1 cellular context compared by ENCODE assay signal in the genomic region with DNA sequence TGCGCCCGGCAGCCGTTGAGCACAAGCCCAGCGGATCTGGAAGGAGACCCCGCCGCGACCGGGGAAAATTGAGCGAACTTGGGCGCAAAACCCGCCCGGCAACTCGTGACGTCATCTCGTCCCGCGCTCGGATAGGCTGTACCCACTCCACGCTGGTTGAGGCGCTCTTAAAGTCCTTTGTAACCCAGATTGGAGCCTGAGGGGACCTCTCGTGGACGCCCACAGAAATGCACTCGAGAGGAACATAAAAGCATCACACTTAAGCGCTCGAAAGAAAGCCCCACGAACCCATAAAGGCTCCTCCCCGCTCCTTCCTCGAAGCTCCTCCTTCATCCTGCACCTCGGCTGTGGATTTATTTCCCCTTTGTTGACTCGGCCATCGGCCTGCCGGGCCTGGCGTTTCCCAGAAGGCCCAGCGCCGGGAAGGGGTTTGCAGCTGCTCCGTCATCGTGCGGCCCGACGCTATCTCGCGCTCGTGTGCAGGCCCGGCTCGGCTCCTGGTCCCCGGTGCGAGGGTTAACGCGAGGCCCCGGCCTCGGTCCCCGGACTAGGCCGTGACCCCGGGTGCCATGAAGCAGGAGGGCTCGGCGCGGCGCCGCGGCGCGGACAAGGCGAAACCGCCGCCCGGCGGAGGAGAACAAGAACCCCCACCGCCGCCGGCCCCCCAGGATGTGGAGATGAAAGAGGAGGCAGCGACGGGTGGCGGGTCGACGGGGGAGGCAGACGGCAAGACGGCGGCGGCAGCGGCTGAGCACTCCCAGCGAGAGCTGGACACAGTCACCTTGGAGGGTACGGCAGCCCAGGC.
TF ChIP-seq lines count a peak whose summit lies in the region.

TSS of gene PSMD3 (plus strand) at position 406 of the 805 bp plus-strand sequence. CDS start at position 570, 164 bp downstream.

TF ChIP-seq in HepG2, 621 proteins besides CTCF, POLR2A, EP300 and RAD21 (continued from another document and continues in another):
- TF ChIP-seq FOXA3 (CRISPR knock-in tag; IDR thresholded peaks at IDR 0.05) = peak; percentile 93
- TF ChIP-seq KLF12 (CRISPR knock-in tag; IDR thresholded peaks at IDR 0.05; ENCODE audit: borderline replicate concordance) = peak; percentile 96
- peak; percentile 34; the same call in 1 of the 2 replicates for TF ChIP-seq ZNF740 (CRISPR knock-in tag; IDR thresholded peaks at IDR 0.05)
- TF ChIP-seq KAT8 (CRISPR knock-in tag; IDR thresholded peaks at IDR 0.05) = peak; percentile 98
- TF ChIP-seq PHF20 (CRISPR knock-in tag; IDR thresholded peaks at IDR 0.05) = peak; percentile 94
- TF ChIP-seq PAX8 (CRISPR knock-in tag; IDR thresholded peaks at IDR 0.05; ENCODE audit: borderline replicate concordance) = no peak
- peak; percentile 89 for TF ChIP-seq CENPT (CRISPR knock-in tag; IDR thresholded peaks at IDR 0.05; ENCODE audit: low read depth)
- peak; percentile 94 for TF ChIP-seq GABPB1 (CRISPR knock-in tag; IDR thresholded peaks at IDR 0.05)
- TF ChIP-seq ZMYM3 (CRISPR knock-in tag; IDR thresholded peaks at IDR 0.05) = peak; percentile 91
- TF ChIP-seq BATF2 (CRISPR knock-in tag; IDR thresholded peaks at IDR 0.05) = peak; percentile 94
- TF ChIP-seq SP1 (IDR thresholded peaks at IDR 0.05) = no peak
- TF ChIP-seq SP1 (CRISPR knock-in tag; IDR thresholded peaks at IDR 0.05) = peak; percentile 73
- peak; percentile 97 for TF ChIP-seq NCOA1 (CRISPR knock-in tag; IDR thresholded peaks at IDR 0.05)
- TF ChIP-seq ZNF282 (IDR thresholded peaks at IDR 0.05; ENCODE audit: partially characterized antibody) = no peak
- TF ChIP-seq, protein P1, sequence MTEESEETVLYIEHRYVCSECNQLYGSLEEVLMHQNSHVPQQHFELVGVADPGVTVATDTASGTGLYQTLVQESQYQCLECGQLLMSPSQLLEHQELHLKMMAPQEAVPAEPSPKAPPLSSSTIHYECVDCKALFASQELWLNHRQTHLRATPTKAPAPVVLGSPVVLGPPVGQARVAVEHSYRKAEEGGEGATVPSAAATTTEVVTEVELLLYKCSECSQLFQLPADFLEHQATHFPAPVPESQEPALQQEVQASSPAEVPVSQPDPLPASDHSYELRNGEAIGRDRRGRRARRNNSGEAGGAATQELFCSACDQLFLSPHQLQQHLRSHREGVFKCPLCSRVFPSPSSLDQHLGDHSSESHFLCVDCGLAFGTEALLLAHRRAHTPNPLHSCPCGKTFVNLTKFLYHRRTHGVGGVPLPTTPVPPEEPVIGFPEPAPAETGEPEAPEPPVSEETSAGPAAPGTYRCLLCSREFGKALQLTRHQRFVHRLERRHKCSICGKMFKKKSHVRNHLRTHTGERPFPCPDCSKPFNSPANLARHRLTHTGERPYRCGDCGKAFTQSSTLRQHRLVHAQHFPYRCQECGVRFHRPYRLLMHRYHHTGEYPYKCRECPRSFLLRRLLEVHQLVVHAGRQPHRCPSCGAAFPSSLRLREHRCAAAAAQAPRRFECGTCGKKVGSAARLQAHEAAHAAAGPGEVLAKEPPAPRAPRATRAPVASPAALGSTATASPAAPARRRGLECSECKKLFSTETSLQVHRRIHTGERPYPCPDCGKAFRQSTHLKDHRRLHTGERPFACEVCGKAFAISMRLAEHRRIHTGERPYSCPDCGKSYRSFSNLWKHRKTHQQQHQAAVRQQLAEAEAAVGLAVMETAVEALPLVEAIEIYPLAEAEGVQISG (CRISPR knock-in tag; IDR thresholded peaks at IDR 0.05) = peak; percentile 95
- TF ChIP-seq ZNF230 (CRISPR knock-in tag; IDR thresholded peaks at IDR 0.05) = peak; percentile 99
- TF ChIP-seq REXO4 (CRISPR knock-in tag; IDR thresholded peaks at IDR 0.05; ENCODE audit: borderline replicate concordance) = peak; percentile 94; the same call in 1 of the 2 replicates
- peak; percentile 98 for TF ChIP-seq AHR (CRISPR knock-in tag; IDR thresholded peaks at IDR 0.05)
- no peak for TF ChIP-seq KDM6A (CRISPR knock-in tag; IDR thresholded peaks at IDR 0.05; ENCODE audit: low read depth)
- TF ChIP-seq RARA (CRISPR knock-in tag; IDR thresholded peaks at IDR 0.05) = peak; percentile 77
- TF ChIP-seq ZNF318 (CRISPR knock-in tag; IDR thresholded peaks at IDR 0.05) = no peak
- peak; percentile 95 for TF ChIP-seq NFKBIZ (CRISPR knock-in tag; IDR thresholded peaks at IDR 0.05)
- TF ChIP-seq, protein P2, sequence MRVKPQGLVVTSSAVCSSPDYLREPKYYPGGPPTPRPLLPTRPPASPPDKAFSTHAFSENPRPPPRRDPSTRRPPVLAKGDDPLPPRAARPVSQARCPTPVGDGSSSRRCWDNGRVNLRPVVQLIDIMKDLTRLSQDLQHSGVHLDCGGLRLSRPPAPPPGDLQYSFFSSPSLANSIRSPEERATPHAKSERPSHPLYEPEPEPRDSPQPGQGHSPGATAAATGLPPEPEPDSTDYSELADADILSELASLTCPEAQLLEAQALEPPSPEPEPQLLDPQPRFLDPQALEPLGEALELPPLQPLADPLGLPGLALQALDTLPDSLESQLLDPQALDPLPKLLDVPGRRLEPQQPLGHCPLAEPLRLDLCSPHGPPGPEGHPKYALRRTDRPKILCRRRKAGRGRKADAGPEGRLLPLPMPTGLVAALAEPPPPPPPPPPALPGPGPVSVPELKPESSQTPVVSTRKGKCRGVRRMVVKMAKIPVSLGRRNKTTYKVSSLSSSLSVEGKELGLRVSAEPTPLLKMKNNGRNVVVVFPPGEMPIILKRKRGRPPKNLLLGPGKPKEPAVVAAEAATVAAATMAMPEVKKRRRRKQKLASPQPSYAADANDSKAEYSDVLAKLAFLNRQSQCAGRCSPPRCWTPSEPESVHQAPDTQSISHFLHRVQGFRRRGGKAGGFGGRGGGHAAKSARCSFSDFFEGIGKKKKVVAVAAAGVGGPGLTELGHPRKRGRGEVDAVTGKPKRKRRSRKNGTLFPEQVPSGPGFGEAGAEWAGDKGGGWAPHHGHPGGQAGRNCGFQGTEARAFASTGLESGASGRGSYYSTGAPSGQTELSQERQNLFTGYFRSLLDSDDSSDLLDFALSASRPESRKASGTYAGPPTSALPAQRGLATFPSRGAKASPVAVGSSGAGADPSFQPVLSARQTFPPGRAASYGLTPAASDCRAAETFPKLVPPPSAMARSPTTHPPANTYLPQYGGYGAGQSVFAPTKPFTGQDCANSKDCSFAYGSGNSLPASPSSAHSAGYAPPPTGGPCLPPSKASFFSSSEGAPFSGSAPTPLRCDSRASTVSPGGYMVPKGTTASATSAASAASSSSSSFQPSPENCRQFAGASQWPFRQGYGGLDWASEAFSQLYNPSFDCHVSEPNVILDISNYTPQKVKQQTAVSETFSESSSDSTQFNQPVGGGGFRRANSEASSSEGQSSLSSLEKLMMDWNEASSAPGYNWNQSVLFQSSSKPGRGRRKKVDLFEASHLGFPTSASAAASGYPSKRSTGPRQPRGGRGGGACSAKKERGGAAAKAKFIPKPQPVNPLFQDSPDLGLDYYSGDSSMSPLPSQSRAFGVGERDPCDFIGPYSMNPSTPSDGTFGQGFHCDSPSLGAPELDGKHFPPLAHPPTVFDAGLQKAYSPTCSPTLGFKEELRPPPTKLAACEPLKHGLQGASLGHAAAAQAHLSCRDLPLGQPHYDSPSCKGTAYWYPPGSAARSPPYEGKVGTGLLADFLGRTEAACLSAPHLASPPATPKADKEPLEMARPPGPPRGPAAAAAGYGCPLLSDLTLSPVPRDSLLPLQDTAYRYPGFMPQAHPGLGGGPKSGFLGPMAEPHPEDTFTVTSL (CRISPR knock-in tag; IDR thresholded peaks at IDR 0.05; ENCODE audit: borderline replicate concordance) = no peak; the same call in 1 of the 2 replicates
- peak; percentile 90 for TF ChIP-seq NFYC (CRISPR knock-in tag; IDR thresholded peaks at IDR 0.05)
- peak; percentile 97 for TF ChIP-seq CCDC6 (CRISPR knock-in tag; IDR thresholded peaks at IDR 0.05)
- peak; percentile 96 for TF ChIP-seq RNF2 (conservative IDR thresholded peaks at IDR 0.05; ENCODE audit: low read depth)
- TF ChIP-seq RBFOX2 (IDR thresholded peaks at IDR 0.05; ENCODE audit: low read depth, low read length) = peak; percentile 98
- peak; percentile 96 for TF ChIP-seq ZZZ3 (CRISPR knock-in tag; IDR thresholded peaks at IDR 0.05; ENCODE audit: borderline replicate concordance)
- TF ChIP-seq SNAI1 (CRISPR knock-in tag; IDR thresholded peaks at IDR 0.05; ENCODE audit: borderline replicate concordance) = peak; percentile 69; the same call in 1 of the 2 replicates
- no peak for TF ChIP-seq MBNL3 (CRISPR knock-in tag; conservative IDR thresholded peaks at IDR 0.05)
- TF ChIP-seq BHLHE40 (IDR thresholded peaks at IDR 0.05; ENCODE audit: low read length) = peak; percentile 71
- TF ChIP-seq NKX3-1 (CRISPR knock-in tag; IDR thresholded peaks at IDR 0.05) = peak; percentile 97
- TF ChIP-seq MEIS2 (CRISPR knock-in tag; IDR thresholded peaks at IDR 0.05) = peak; percentile 73; the same call in 1 of the 2 replicates
- TF ChIP-seq, protein P3, sequence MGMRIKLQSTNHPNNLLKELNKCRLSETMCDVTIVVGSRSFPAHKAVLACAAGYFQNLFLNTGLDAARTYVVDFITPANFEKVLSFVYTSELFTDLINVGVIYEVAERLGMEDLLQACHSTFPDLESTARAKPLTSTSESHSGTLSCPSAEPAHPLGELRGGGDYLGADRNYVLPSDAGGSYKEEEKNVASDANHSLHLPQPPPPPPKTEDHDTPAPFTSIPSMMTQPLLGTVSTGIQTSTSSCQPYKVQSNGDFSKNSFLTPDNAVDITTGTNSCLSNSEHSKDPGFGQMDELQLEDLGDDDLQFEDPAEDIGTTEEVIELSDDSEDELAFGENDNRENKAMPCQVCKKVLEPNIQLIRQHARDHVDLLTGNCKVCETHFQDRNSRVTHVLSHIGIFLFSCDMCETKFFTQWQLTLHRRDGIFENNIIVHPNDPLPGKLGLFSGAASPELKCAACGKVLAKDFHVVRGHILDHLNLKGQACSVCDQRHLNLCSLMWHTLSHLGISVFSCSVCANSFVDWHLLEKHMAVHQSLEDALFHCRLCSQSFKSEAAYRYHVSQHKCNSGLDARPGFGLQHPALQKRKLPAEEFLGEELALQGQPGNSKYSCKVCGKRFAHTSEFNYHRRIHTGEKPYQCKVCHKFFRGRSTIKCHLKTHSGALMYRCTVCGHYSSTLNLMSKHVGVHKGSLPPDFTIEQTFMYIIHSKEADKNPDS (CRISPR knock-in tag; IDR thresholded peaks at IDR 0.05) = peak; percentile 89
